1 cellular context compared by ENCODE assay signal in the genomic region with DNA sequence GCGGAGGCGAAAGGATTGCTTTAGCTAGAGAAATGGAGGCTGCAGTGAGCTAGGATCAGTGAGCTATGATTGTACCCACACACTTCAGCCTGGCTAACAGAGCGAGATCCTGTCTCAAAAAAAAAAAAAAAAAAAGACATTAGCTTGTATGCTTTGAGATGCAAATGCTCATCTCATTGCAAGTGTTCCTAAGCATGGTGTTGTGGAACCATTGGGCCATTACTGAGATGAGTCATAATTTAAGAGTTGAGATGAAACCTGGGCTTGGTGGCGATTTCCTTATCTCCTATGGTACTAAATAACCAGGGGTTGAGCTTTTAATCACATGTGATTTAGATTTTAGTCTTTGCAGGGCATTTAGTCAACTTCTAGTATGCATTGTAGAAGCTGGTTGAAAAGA.
TF ChIP-seq lines count a peak whose summit lies in the region.

No MANE protein-coding gene starts in this region.

TF ChIP-seq in K562, 482 proteins besides CTCF, POLR2A, EP300 and RAD21:
- TF ChIP-seq ZNF384 (IDR thresholded peaks at IDR 0.05; ENCODE audit: low read depth, low read length) (0 out of 2 replicates have a peak, but pooled peaks have one; percentile 36), HOMEZ (CRISPR knock-in tag; IDR thresholded peaks at IDR 0.05) (no peak), ARID2 (IDR thresholded peaks at IDR 0.05) (no peak), SMC3 (conservative IDR thresholded peaks at IDR 0.05; ENCODE audit: insufficient read depth, low read depth, low read length) (no peak), MAZ (CRISPR knock-in tag; conservative IDR thresholded peaks at IDR 0.05 in 1 of 2, IDR thresholded peaks at IDR 0.05 in 1 of 2) (no peak), JUNB (CRISPR knock-in tag; conservative IDR thresholded peaks at IDR 0.05) (no peak), FOSL1 (tag; conservative IDR thresholded peaks at IDR 0.05) (peak; percentile 77), WHSC1 (IDR thresholded peaks at IDR 0.05; ENCODE audit: low read length) (no peak), JUND (IDR thresholded peaks at IDR 0.05; ENCODE audit: borderline replicate concordance, low read depth, low read length) (peak; percentile 82), JUND (tag; IDR thresholded peaks at IDR 0.05; ENCODE audit: borderline replicate concordance, low read depth, low read length) (peak; percentile 66; the same call in 2 of the 3 replicates), STAT5A (IDR thresholded peaks at IDR 0.05; ENCODE audit: borderline replicate concordance, low read length) (no peak), DPF2 (IDR thresholded peaks at IDR 0.05) (0 out of 2 replicates have a peak, but pooled peaks have one; percentile 53), ATF3 (IDR thresholded peaks at IDR 0.05) (peak; percentile 84), ATF3 (CRISPR knock-in tag; conservative IDR thresholded peaks at IDR 0.05) (no peak), DMBX1 (CRISPR knock-in tag; IDR thresholded peaks at IDR 0.05; ENCODE audit: borderline replicate concordance) (no peak), ZNF57 (CRISPR knock-in tag; IDR thresholded peaks at IDR 0.05) (no peak), BRD4 (IDR thresholded peaks at IDR 0.05) (no peak), YBX1 (IDR thresholded peaks at IDR 0.05) (no peak), JUN (IDR thresholded peaks at IDR 0.05; ENCODE audit: borderline replicate concordance, low read depth, low read length) (0 out of 2 replicates have a peak, but pooled peaks have one; percentile 27), JUN (CRISPR knock-in tag; IDR thresholded peaks at IDR 0.05; ENCODE audit: borderline replicate concordance) (no peak), DDX20 (tag; IDR thresholded peaks at IDR 0.05; ENCODE audit: low read depth) (no peak), LCOR (CRISPR knock-in tag; IDR thresholded peaks at IDR 0.05) (no peak), TRIM28 (IDR thresholded peaks at IDR 0.05) (no peak), ZNF175 (CRISPR knock-in tag; IDR thresholded peaks at IDR 0.05; ENCODE audit: low read depth) (no peak), ZNF12 (CRISPR knock-in tag; IDR thresholded peaks at IDR 0.05) (no peak), ZBTB9 (CRISPR knock-in tag; IDR thresholded peaks at IDR 0.05) (no peak), NELFE (IDR thresholded peaks at IDR 0.05; ENCODE audit: insufficient read depth, insufficient read length) (no peak), ZNF551 (CRISPR knock-in tag; IDR thresholded peaks at IDR 0.05) (no peak), SP1 (CRISPR knock-in tag; IDR thresholded peaks at IDR 0.05) (no peak), ZBTB34 (CRISPR knock-in tag; IDR thresholded peaks at IDR 0.05) (no peak), USF2 (CRISPR knock-in tag; IDR thresholded peaks at IDR 0.05) (no peak), EHMT2 (IDR thresholded peaks at IDR 0.05) (peak; percentile 64; the same call in 1 of the 2 replicates), SAP30 (IDR thresholded peaks at IDR 0.05; ENCODE audit: borderline replicate concordance, insufficient read depth, low read depth, low read length, poor library complexity, severe bottlenecking) (no peak), IFI16 (CRISPR knock-in tag; IDR thresholded peaks at IDR 0.05) (no peak), SETDB1 (IDR thresholded peaks at IDR 0.05; ENCODE audit: low read length) (no peak), MBD2 (IDR thresholded peaks at IDR 0.05; ENCODE audit: borderline replicate concordance, low read depth) (no peak), GATA2 (CRISPR knock-in tag; IDR thresholded peaks at IDR 0.05) (no peak), ARNT (IDR thresholded peaks at IDR 0.05) (no peak), MYBL2 (IDR thresholded peaks at IDR 0.05; ENCODE audit: low read depth) (no peak), MYBL2 (CRISPR knock-in tag; IDR thresholded peaks at IDR 0.05; ENCODE audit: borderline replicate concordance) (no peak), EZH2 (IDR thresholded peaks at IDR 0.05; ENCODE audit: borderline replicate concordance, low read depth, low read length) (no peak), ZNF263 (CRISPR knock-in tag; IDR thresholded peaks at IDR 0.05; ENCODE audit: borderline replicate concordance) (no peak), BACH1 (tag; IDR thresholded peaks at IDR 0.05) (no peak), ZZZ3 (IDR thresholded peaks at IDR 0.05) (no peak), HMBOX1 (IDR thresholded peaks at IDR 0.05) (0 out of 2 replicates have a peak, but pooled peaks have one; percentile 25), TBP (optimal IDR thresholded peaks at IDR 0.05; ENCODE audit: low read depth, low read length) (no peak), ZNF699 (CRISPR knock-in tag; IDR thresholded peaks at IDR 0.05; ENCODE audit: insufficient replicate concordance) (no peak), TAF9B (IDR thresholded peaks at IDR 0.05; ENCODE audit: partially characterized antibody) (no peak), THRA (IDR thresholded peaks at IDR 0.05) (no peak)
- TF ChIP-seq, protein P1, sequence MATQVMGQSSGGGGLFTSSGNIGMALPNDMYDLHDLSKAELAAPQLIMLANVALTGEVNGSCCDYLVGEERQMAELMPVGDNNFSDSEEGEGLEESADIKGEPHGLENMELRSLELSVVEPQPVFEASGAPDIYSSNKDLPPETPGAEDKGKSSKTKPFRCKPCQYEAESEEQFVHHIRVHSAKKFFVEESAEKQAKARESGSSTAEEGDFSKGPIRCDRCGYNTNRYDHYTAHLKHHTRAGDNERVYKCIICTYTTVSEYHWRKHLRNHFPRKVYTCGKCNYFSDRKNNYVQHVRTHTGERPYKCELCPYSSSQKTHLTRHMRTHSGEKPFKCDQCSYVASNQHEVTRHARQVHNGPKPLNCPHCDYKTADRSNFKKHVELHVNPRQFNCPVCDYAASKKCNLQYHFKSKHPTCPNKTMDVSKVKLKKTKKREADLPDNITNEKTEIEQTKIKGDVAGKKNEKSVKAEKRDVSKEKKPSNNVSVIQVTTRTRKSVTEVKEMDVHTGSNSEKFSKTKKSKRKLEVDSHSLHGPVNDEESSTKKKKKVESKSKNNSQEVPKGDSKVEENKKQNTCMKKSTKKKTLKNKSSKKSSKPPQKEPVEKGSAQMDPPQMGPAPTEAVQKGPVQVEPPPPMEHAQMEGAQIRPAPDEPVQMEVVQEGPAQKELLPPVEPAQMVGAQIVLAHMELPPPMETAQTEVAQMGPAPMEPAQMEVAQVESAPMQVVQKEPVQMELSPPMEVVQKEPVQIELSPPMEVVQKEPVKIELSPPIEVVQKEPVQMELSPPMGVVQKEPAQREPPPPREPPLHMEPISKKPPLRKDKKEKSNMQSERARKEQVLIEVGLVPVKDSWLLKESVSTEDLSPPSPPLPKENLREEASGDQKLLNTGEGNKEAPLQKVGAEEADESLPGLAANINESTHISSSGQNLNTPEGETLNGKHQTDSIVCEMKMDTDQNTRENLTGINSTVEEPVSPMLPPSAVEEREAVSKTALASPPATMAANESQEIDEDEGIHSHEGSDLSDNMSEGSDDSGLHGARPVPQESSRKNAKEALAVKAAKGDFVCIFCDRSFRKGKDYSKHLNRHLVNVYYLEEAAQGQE (CRISPR knock-in tag; IDR thresholded peaks at IDR 0.05; ENCODE audit: low read depth) = no peak
- TF ChIP-seq, protein P2, sequence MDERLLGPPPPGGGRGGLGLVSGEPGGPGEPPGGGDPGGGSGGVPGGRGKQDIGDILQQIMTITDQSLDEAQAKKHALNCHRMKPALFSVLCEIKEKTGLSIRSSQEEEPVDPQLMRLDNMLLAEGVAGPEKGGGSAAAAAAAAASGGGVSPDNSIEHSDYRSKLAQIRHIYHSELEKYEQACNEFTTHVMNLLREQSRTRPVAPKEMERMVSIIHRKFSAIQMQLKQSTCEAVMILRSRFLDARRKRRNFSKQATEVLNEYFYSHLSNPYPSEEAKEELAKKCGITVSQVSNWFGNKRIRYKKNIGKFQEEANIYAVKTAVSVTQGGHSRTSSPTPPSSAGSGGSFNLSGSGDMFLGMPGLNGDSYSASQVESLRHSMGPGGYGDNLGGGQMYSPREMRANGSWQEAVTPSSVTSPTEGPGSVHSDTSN (CRISPR knock-in tag; IDR thresholded peaks at IDR 0.05; ENCODE audit: low read depth) = no peak
- TF ChIP-seq, protein P2 (tag; conservative IDR thresholded peaks at IDR 0.05; ENCODE audit: low read depth) = peak; percentile 33; the same call in 1 of the 2 replicates
